8 cellular contexts compared by ENCODE assay signal in genomic region chr2:42809876-42810125, GRCh38. TPM values are rescaled to one million over a fixed set of nuclear protein-coding genes. Genes with fewer than 3 reads are reported as not detected.
DNase-seq lines count a peak whose midpoint lies in the region; ATAC-seq, FAIRE-seq and TF ChIP-seq lines count a peak whose summit lies in the region.

No MANE protein-coding gene starts in this region.

- H3K4me1 Mint-ChIP-seq in T-cell: peaks cover 18 to 23% (median 19%) of the 10 kb centered on the region in 3 donors

- H3K27ac Mint-ChIP-seq in T-cell: peak overlapping the region in 1 of 2 donors; percentile 85

- no peaks in the 10 kb centered on the region for H3K27me3 ChIP-seq in HL-60 (ENCODE audit: insufficient read depth, poor library complexity, severe bottlenecking)
- H3K27me3 ChIP-seq in endocrine pancreas (ENCODE audit: control insufficient read depth, insufficient read depth, low read length): no peaks in the 10 kb centered on the region
- H3K27me3 ChIP-seq in transverse colon: no peaks in the 10 kb centered on the region

- no peaks in the 10 kb centered on the region for H3K4me1 ChIP-seq in endocrine pancreas (ENCODE audit: control insufficient read depth, insufficient read depth, low read length)
- peaks cover 4 to 12% (median 6%) of the 10 kb centered on the region in 4 donors for H3K4me1 ChIP-seq in transverse colon

- DNase-seq in HL-60 (ENCODE audit: low read depth in 1 of 2, low spot score in 1 of 2) (peak in 1 of 2 experiments; percentile 82), T-cell (peak in 7 of 34 experiments; percentile 38 to 63 (median 50)), midbrain (lab: John Stamatoyannopoulos, UW) (peak; percentile 88), transverse colon (peak; percentile 86), GM12891 (ENCODE audit: insufficient read length, low spot score) (no peak)

- intact Hi-C loops in transverse colon (cut with DNase I; ENCODE audit: low total_unique reads): no loop called here

- CTCF ChIA-PET in T-cell (lab: Charles Lee): interaction anchor here in 1 of 2 donors (1.1 to 1.2 kb wide), 2 partner anchors 18 to 768 kb away, joined by 3 to 4 read pairs; no protein-coding TSS in a partner anchor

- TF ChIP-seq POLR2A in transverse colon (IDR thresholded peaks at IDR 0.05): no peak
- TF ChIP-seq POLR2A in GM12891 (IDR thresholded peaks at IDR 0.05; ENCODE audit: low read depth, low read length): no peak

- H3K27ac ChIP-seq in C4-2B: peak overlapping the region; percentile 87
- H3K27ac ChIP-seq in HL-60 (replicated peaks): peak overlapping the region; percentile 64
- H3K27ac ChIP-seq in transverse colon: peak overlapping the region; percentile 97 to 100 (median 98)

- no peak for TF ChIP-seq EP300 in transverse colon (IDR thresholded peaks at IDR 0.05; ENCODE audit: low read depth)

- FAIRE-seq in GM12891 (lab: Jason Lieb, UNC): no peak

- H3K27me3 Mint-ChIP-seq in T-cell: peaks cover 0 to 6% of the 10 kb centered on the region in 2 donors

- no peaks in the 10 kb centered on the region for H3K9me3 ChIP-seq in endocrine pancreas (ENCODE audit: control insufficient read depth, low read length)
- no peaks in the 10 kb centered on the region for H3K9me3 ChIP-seq in transverse colon

- H3K4me3 ChIP-seq in HL-60 (replicated peaks; ENCODE audit: insufficient read depth, low read length) (peak overlapping the region; percentile 44), endocrine pancreas (ENCODE audit: control insufficient read depth, insufficient read depth, low read length) (no peak overlapping the region), transverse colon (peak overlapping the region; percentile 11 to 64 (median 58))

- peaks cover 0 to 5% (median 0%) of the 10 kb centered on the region in 3 donors for H3K9me3 Mint-ChIP-seq in T-cell

- POLR2A ChIA-PET in T-cell (lab: Charles Lee): interaction anchor here in 1 of 2 donors (0.6 kb wide), 1 partner anchor 767 kb away, joined by 6 read pairs; no protein-coding TSS in a partner anchor

- ATAC-seq in GM18520 (IDR thresholded peaks at IDR 0.05; ENCODE audit: unreplicated experiment) (peak; percentile 34), T-cell (replicated peaks in 1 of 4) (peak in 3 of 4 experiments; percentile 33 to 37 (median 35))

- 0% methylated on average over 8 of the region's 31 CpGs; no CpG with 5 or more reads in 1 of the 2 donors for WGBS in transverse colon (ENCODE audit: low coverage in 1 of 2), 2 donors

- in situ Hi-C loops in transverse colon (cut with MboI; ENCODE audit: low pct_ligation_motif_present in 1 of 4, low pct_unique_long_range_greater_than_20kb in 1 of 4, low sequenced_read_pairs in 3 of 4): no loop called here

- H3K36me3 ChIP-seq in endocrine pancreas (ENCODE audit: control insufficient read depth, insufficient read depth, low read length) (no peaks in the 10 kb centered on the region), transverse colon (no peaks in the 10 kb centered on the region)

- H3K9ac ChIP-seq in endocrine pancreas (ENCODE audit: control insufficient read depth, insufficient read depth, low read length): peak overlapping the region; percentile 38

- peak; percentile 24 for TF ChIP-seq CTCF in C4-2B (conservative IDR thresholded peaks at IDR 0.05)
- no peak for TF ChIP-seq CTCF in HL-60 (IDR thresholded peaks at IDR 0.05; ENCODE audit: insufficient read depth, low read length)
- TF ChIP-seq CTCF in transverse colon (IDR thresholded peaks at IDR 0.05): no peak

- no peaks in the 10 kb centered on the region for H3K36me3 Mint-ChIP-seq in T-cell

- peak overlapping the region; percentile 74 to 97 (median 74) for H3K4me3 Mint-ChIP-seq in T-cell

TF ChIP-seq in GM12891, 5 proteins besides CTCF, POLR2A, EP300 and RAD21:
- no peak for TF ChIP-seq POU2F2 (IDR thresholded peaks at IDR 0.05; ENCODE audit: low read depth, low read length)
- TF ChIP-seq TAF1 (IDR thresholded peaks at IDR 0.05; ENCODE audit: low read depth, low read length): no peak
- TF ChIP-seq PAX5 (IDR thresholded peaks at IDR 0.05; ENCODE audit: insufficient read depth, low read length, severe bottlenecking): no peak
- TF ChIP-seq POLR2AphosphoS5 (IDR thresholded peaks at IDR 0.05; ENCODE audit: low read depth, low read length): no peak
- TF ChIP-seq SPI1 (IDR thresholded peaks at IDR 0.05; ENCODE audit: low read depth, low read length): no peak

RNA-seq across cellular contexts. Expression of gene HAAO, which starts 17.4 kb away (rescaled TPM):
- total RNA-seq in T-cell (under 1 TPM in 3 of 5 donors, not detected in 2; 0.38 to 0.72 (median 0.61) TPM), transverse colon (10 to 100 TPM in 1 of 4 donors, 1 to 10 TPM in 2, not detected in 1; 1.9 to 29.4 (median 4.0) TPM)
- 17.0 TPM for polyA plus RNA-seq in GM12891 (2012; ENCODE audit: low read depth, missing spikeins)

RNA-seq across cellular contexts. Expression of gene OXER1, which starts 45.9 kb away (rescaled TPM):
- total RNA-seq in T-cell (under 1 TPM in 3 of 5 donors, not detected in 2; 0.13 to 0.22 (median 0.20) TPM), transverse colon (1 to 10 TPM in 2 of 4 donors, under 1 TPM in 1, not detected in 1; 0.48 to 6.4 (median 4.9) TPM)
- 2.6 TPM for polyA plus RNA-seq in GM12891 (2012; ENCODE audit: low read depth, missing spikeins)
